ENCODE assay signal across 9 cellular contexts in genomic region chr9:70563437-70564204, GRCh38.
DNase-seq lines count a peak whose midpoint lies in the region; ATAC-seq and TF ChIP-seq lines count a peak whose summit lies in the region.
"Had no signal": no experiment of that assay in that cellular context is flagged by ENCODE, and none has a peak within 500 bp of the region (broad histone marks: within the 10 kb centered on the region; RNA-seq: fewer than 3 reads in every experiment).

No MANE protein-coding gene starts in this region.

- peak overlapping the region; percentile 70 to 91 for H3K4me3 Mint-ChIP-seq in CD14-positive monocyte

- peak overlapping the region; percentile 97 to 100 (median 100) for H3K27ac Mint-ChIP-seq in CD14-positive monocyte

- H3K4me1 ChIP-seq in foreskin keratinocyte: peaks cover 13% of the 10 kb centered on the region

- peak; percentile 73 for DNase-seq in CD14-positive monocyte (ENCODE audit: low spot score)
- peak; percentile 28 for DNase-seq in activated T-cell treated with anti-CD3 and anti-CD28 coated beads for 24 hours (ENCODE audit: low read depth)
- DNase-seq in foreskin keratinocyte: no peak
- peak; percentile 36 for DNase-seq in stimulated activated CD4-positive, alpha-beta T cell treated with anti-CD3 and anti-CD28 coated beads, Interleukin-2, amount 100 ng/mL, for 4 hours (ENCODE audit: low read depth)
- DNase-seq in kidney glomerular epithelial cell (lab: John Stamatoyannopoulos, UW): no peak
- no peak for DNase-seq in NCI-H1417 (lab: John Stamatoyannopoulos, UW)

- H3K27me3 Mint-ChIP-seq in CD14-positive monocyte (ENCODE audit: low read depth in 3 of 3): peaks cover 0 to 3% (median 0%) of the 10 kb centered on the region in 3 donors

- no peaks in the 10 kb centered on the region for H3K36me3 Mint-ChIP-seq in CD14-positive monocyte

- ATAC-seq in GM19467 (IDR thresholded peaks at IDR 0.05; ENCODE audit: unreplicated experiment) (peak; percentile 97), HG03575 (IDR thresholded peaks at IDR 0.05; ENCODE audit: extremely low read depth, insufficient number of reproducible peaks, low FRiP score, unreplicated experiment) (peak; percentile 99), foreskin keratinocyte (peak; percentile 53)
- ATAC-seq: HCT116 had no signal

- TF ChIP-seq CTCF in CD14-positive monocyte (IDR thresholded peaks at IDR 0.05): no peak
- no peak for TF ChIP-seq CTCF in foreskin keratinocyte (conservative IDR thresholded peaks at IDR 0.05)

- H3K9me3 Mint-ChIP-seq in CD14-positive monocyte: no peaks in the 10 kb centered on the region

- intact Hi-C loops in CD14-positive monocyte (cut with micrococcal nuclease): loop anchor here in 1 of 2 donors (2.0 to 5.0 kb wide), 2 partner anchors 17 to 141 kb away; no protein-coding TSS in a partner anchor

- peaks cover 2% of the 10 kb centered on the region for H3K27me3 ChIP-seq in foreskin keratinocyte

- no peak overlapping the region for H3K27ac ChIP-seq in foreskin keratinocyte

- peaks cover 32% of the 10 kb centered on the region for H3K4me1 Mint-ChIP-seq in CD14-positive monocyte

Comparison
In these comparisons a context has a peak if more than half of its experiments do, and no peak if none do; other contexts are left out.
1. DNase-seq: peak in CD14-positive monocyte (single experiment), activated T-cell treated with anti-CD3 and anti-CD28 coated beads for 24 hours (single experiment) and stimulated activated CD4-positive, alpha-beta T cell treated with anti-CD3 and anti-CD28 coated beads, Interleukin-2, amount 100 ng/mL, for 4 hours (single experiment); none in foreskin keratinocyte (0 of 2), kidney glomerular epithelial cell (single experiment) and NCI-H1417 (0 of 3).
2. Peak in every context shown above with its lines, with median percentiles within 50 percentile points of each other: ATAC-seq.